ENCODE assay signal across 1 cellular context in the genomic region with DNA sequence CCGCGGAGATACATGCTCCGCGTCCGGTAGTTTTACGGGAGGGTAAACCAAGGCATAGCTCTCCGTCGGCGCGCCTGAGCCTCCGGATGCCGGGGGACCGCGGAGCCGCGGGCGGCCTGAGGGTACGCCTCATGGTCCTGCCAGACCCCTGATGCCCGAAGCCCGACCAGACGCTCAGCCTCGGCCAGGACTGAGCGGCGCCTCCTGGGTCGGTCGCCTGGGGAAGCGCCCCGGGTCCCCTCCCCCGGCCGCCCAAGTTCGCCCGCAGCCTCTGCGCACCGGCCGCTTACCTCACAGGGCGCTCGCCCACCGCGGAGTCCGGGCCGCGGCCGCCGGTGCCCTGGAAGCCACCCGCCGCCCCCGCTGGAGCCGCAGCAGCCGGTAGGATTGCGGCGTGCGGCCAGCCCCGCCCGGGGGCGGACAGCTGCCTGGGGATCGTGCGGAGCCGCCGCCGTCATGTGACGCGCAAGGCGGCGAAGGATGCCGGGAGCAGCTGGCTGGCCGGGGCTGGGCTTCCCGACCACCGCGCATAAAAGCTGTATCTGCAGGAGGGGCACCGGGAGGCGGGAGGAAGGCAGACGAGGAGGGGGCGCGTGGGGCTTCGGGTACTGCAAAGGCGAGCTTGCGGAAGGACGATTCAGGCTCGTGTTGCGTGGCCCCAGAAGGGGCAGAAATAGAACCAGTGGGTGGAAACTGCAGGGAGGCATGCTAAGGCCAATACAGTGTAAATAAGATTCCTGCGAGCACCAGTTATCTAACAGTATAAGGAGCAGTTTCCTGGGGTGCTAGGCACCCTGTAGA.
A peak's percentile ranks its signal among the peaks of the same experiment; 100 is the strongest.
TF ChIP-seq lines count a peak whose summit lies in the region.

Gene FBXO10, minus strand, starts transcription at position 460 of the 801 bp plus-strand sequence. CDS start 34,612 bp downstream, outside the sequence.

TF ChIP-seq in WTC11, 78 proteins besides CTCF, POLR2A, EP300 and RAD21 (continued from another document):
- TF ChIP-seq, protein P1, sequence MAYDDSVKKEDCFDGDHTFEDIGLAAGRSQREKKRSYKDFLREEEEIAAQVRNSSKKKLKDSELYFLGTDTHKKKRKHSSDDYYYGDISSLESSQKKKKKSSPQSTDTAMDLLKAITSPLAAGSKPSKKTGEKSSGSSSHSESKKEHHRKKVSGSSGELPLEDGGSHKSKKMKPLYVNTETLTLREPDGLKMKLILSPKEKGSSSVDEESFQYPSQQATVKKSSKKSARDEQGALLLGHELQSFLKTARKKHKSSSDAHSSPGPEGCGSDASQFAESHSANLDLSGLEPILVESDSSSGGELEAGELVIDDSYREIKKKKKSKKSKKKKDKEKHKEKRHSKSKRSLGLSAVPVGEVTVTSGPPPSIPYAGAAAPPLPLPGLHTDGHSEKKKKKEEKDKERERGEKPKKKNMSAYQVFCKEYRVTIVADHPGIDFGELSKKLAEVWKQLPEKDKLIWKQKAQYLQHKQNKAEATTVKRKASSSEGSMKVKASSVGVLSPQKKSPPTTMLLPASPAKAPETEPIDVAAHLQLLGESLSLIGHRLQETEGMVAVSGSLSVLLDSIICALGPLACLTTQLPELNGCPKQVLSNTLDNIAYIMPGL (CRISPR knock-in tag; IDR thresholded peaks at IDR 0.05), result peak; percentile 95
- TF ChIP-seq CBFB (CRISPR knock-in tag; IDR thresholded peaks at IDR 0.05; ENCODE audit: low read depth) (0 out of 2 replicates have a peak, but pooled peaks have one; percentile 40), ZBTB21 (CRISPR knock-in tag; IDR thresholded peaks at IDR 0.05; ENCODE audit: borderline replicate concordance) (peak; percentile 51; the same call in 1 of the 2 replicates), RELA (CRISPR knock-in tag; IDR thresholded peaks at IDR 0.05; ENCODE audit: borderline replicate concordance) (no peak), NR3C1 (CRISPR knock-in tag; conservative IDR thresholded peaks at IDR 0.05; ENCODE audit: low read depth) (no peak), FOXJ3 (CRISPR knock-in tag; IDR thresholded peaks at IDR 0.05; ENCODE audit: borderline replicate concordance) (no peak), FOXK1 (CRISPR knock-in tag; IDR thresholded peaks at IDR 0.05) (peak; percentile 89), ATF1 (CRISPR knock-in tag; IDR thresholded peaks at IDR 0.05) (0 out of 2 replicates have a peak, but pooled peaks have one; percentile 81), ZNF232 (CRISPR knock-in tag; IDR thresholded peaks at IDR 0.05) (peak; percentile 87; the same call in 1 of the 2 replicates)
- TF ChIP-seq, protein P2, sequence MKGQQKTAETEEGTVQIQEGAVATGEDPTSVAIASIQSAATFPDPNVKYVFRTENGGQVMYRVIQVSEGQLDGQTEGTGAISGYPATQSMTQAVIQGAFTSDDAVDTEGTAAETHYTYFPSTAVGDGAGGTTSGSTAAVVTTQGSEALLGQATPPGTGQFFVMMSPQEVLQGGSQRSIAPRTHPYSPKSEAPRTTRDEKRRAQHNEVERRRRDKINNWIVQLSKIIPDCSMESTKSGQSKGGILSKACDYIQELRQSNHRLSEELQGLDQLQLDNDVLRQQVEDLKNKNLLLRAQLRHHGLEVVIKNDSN (CRISPR knock-in tag; IDR thresholded peaks at IDR 0.05), result peak; percentile 94
